8 cellular contexts compared by ENCODE assay signal in the genomic region with DNA sequence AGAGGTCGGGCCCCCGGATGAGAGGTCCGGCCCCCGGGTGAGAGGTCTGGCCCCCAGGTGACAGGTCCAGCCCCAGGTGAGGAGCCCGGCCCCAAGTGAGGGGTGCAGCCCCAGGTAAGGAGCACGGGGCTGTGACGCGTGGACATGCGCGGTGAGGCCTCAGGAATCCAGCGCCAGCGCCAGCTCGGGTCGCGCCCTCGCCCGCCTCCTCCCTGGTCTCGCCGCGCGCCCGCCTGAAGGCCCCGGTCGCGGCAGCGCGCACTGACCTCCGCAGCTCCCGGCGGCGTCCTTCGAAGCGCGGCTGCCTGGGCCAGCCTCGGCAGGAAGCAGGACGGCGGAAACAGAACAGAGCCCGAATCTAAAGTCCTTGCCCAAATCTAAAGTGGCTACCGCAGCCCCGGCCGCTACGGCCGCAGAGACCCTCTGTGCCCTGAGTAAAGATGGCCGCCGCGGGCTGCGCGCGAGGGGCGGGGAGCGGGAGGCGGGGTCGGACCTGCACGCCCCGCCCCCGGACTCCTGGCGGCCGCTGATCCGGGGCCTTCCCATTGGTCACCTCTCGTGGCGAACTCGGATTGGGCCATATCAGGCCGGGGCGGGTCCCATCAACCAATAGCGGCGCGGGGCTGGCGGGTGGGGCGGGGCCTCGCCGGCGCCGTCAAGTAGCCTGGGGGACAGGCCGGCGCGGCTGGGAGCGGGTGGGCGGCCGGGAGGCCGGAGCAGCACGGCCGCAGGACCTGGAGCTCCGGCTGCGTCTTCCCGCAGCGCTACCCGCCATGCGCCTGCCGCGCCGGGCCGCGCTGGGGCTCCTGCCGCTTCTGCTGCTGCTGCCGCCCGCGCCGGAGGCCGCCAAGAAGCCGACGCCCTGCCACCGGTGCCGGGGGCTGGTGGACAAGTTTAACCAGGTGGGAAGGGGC. TPM values are rescaled to one million over a fixed set of nuclear protein-coding genes. Genes with fewer than 3 reads are reported as not detected.
DNase-seq lines count a peak whose midpoint lies in the region; ATAC-seq and TF ChIP-seq lines count a peak whose summit lies in the region.

TSS of gene ALG12 (minus strand) at position 442 of the 914 bp plus-strand sequence. CDS start 4,673 bp downstream, outside the sequence.
A gene with protein sequence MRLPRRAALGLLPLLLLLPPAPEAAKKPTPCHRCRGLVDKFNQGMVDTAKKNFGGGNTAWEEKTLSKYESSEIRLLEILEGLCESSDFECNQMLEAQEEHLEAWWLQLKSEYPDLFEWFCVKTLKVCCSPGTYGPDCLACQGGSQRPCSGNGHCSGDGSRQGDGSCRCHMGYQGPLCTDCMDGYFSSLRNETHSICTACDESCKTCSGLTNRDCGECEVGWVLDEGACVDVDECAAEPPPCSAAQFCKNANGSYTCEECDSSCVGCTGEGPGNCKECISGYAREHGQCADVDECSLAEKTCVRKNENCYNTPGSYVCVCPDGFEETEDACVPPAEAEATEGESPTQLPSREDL (plus strand): TSS at position 638 of the 914 bp plus-strand sequence. CDS start 136 bp downstream, at position 774.

- H3K9me3 Mint-ChIP-seq in CD8-positive, alpha-beta memory T cell, result no peaks in the 10 kb centered on the region

- H3K9me3 ChIP-seq in CD8-positive, alpha-beta memory T cell (ENCODE audit: low read length), result no peaks in the 10 kb centered on the region
- H3K9me3 ChIP-seq in ectodermal cell (ENCODE audit: control insufficient read depth, low read length), result no peaks in the 10 kb centered on the region
- no peaks in the 10 kb centered on the region for H3K9me3 ChIP-seq in lung (ENCODE audit: control insufficient read depth in 2 of 2, insufficient read depth in 1 of 2, low read length in 1 of 2)

- H3K27ac Mint-ChIP-seq in CD8-positive, alpha-beta memory T cell, result peak within 1 kb of the TSS; percentile 68 to 97 (median 94)

- 1% methylated on average over 103 of the region's 103 CpGs for WGBS in ectodermal cell, 2 experiments
- WGBS in lung, 2 donors, result 1% methylated on average over 94 to 103 of the region's 103 CpGs

- H3K27me3 ChIP-seq in CD8-positive, alpha-beta memory T cell (ENCODE audit: insufficient read depth, low read length, poor library complexity, severe bottlenecking), result no peaks in the 10 kb centered on the region
- H3K27me3 ChIP-seq in ectodermal cell (ENCODE audit: control insufficient read depth, insufficient read depth, low read length, poor library complexity, severe bottlenecking) (no peaks in the 10 kb centered on the region), lung (ENCODE audit: control insufficient read depth, insufficient read depth) (no peaks in the 10 kb centered on the region)

- CTCF ChIA-PET in CD8-positive, alpha-beta memory T cell (lab: Charles Lee), result no interaction called here

- H3K4me1 ChIP-seq in CD8-positive, alpha-beta memory T cell (ENCODE audit: insufficient read depth, low read length), result peaks cover 18% of the 10 kb centered on the region
- H3K4me1 ChIP-seq in ectodermal cell (ENCODE audit: control insufficient read depth, insufficient read depth, low read length) (peaks cover 4% of the 10 kb centered on the region), lung (ENCODE audit: control insufficient read depth in 2 of 2, insufficient read depth in 2 of 2, low read length in 2 of 2) (peaks cover 0 to 12% of the 10 kb centered on the region in 2 donors)

- H3K36me3 ChIP-seq in CD8-positive, alpha-beta memory T cell (ENCODE audit: insufficient read depth, low read length), result no peaks in the 10 kb centered on the region
- no peaks in the 10 kb centered on the region for H3K36me3 ChIP-seq in ectodermal cell (ENCODE audit: control insufficient read depth, insufficient read depth, low read length)
- peaks cover 0 to 17% of the 10 kb centered on the region in 2 donors for H3K36me3 ChIP-seq in lung (ENCODE audit: control insufficient read depth in 2 of 2, insufficient read depth in 2 of 2, low read length in 2 of 2)

- H3K4me3 Mint-ChIP-seq in CD8-positive, alpha-beta memory T cell, result peak within 1 kb of the TSS; percentile 85 to 95 (median 94)

- peak; percentile 94 to 98 (median 96) for DNase-seq in CD8-positive, alpha-beta memory T cell
- peak; percentile 96 for DNase-seq in HPDE6-E6E7 (ENCODE audit: extremely low spot score)
- DNase-seq in NK-92 (lab: John Stamatoyannopoulos, UW; ENCODE audit: unreplicated experiment), result peak; percentile 77
- peak; percentile 91 to 96 for DNase-seq in activated CD8-positive, alpha-beta memory T cell treated with anti-CD3 and anti-CD28 coated beads for 1 hour (ENCODE audit: extremely low read depth in 1 of 2, low read depth in 1 of 2)
- DNase-seq in lung (ENCODE audit: low spot score), result peak; percentile 97
- peak; percentile 95 to 97 (median 96) for DNase-seq in stimulated activated CD4-positive, alpha-beta T cell treated with anti-CD3 and anti-CD28 coated beads, TNF-alpha, amount 100 ng/mL, for 24 hours (ENCODE audit: low read depth in 3 of 3)

- H3K27me3 Mint-ChIP-seq in CD8-positive, alpha-beta memory T cell, result no peaks in the 10 kb centered on the region

- TF ChIP-seq CTCF in lung (IDR thresholded peaks at IDR 0.05; ENCODE audit: control extremely low read depth, extremely low read depth), result no peak

- H3K27ac ChIP-seq in CD8-positive, alpha-beta memory T cell (ENCODE audit: low read depth, low read length), result peak within 1 kb of the TSS; percentile 84
- peak within 1 kb of the TSS; percentile 91 for H3K27ac ChIP-seq in ectodermal cell (ENCODE audit: insufficient read depth, low read depth, low read length, poor library complexity, severe bottlenecking)
- H3K27ac ChIP-seq in lung (ENCODE audit: low read depth in 1 of 2, low read length in 1 of 2), result peak within 1 kb of the TSS; percentile 97 to 98

- H3K4me3 ChIP-seq in CD8-positive, alpha-beta memory T cell (ENCODE audit: low read length), result peak within 1 kb of the TSS; percentile 78
- H3K4me3 ChIP-seq in ectodermal cell (ENCODE audit: insufficient read depth, low read depth, low read length), result peak within 1 kb of the TSS; percentile 78
- peak within 1 kb of the TSS; percentile 86 for H3K4me3 ChIP-seq in lung

- H3K36me3 Mint-ChIP-seq in CD8-positive, alpha-beta memory T cell, result peaks cover 0 to 27% (median 2%) of the 10 kb centered on the region in 3 donors

- POLR2A ChIA-PET in CD8-positive, alpha-beta memory T cell (lab: Charles Lee), result interaction anchor here (0.6 to 1.7 kb wide), 3 partner anchors 92 to 129 kb away, joined by 3 to 4 read pairs (median 3); no protein-coding TSS in a partner anchor

- peaks cover 23 to 34% (median 24%) of the 10 kb centered on the region in 3 donors for H3K4me1 Mint-ChIP-seq in CD8-positive, alpha-beta memory T cell

- peak; percentile 92 for ATAC-seq in GM19463 (IDR thresholded peaks at IDR 0.05; ENCODE audit: unreplicated experiment)
- ATAC-seq in lung (ENCODE audit: insufficient read depth, low FRiP score), result peak; percentile 97

RNA-seq across cellular contexts. Expression of gene ALG12, which starts in this region (rescaled TPM):
- 10 to 100 TPM; 21.0 TPM for total RNA-seq in CD8-positive, alpha-beta memory T cell
- polyA plus RNA-seq in CD8-positive, alpha-beta memory T cell, result 21.8 TPM
- 16.3 TPM for polyA plus RNA-seq in ectodermal cell (2013, experiment 1 of 4)
- 18.9 TPM for polyA plus RNA-seq in ectodermal cell (2013, experiment 2 of 4)
- 13.8 TPM for polyA plus RNA-seq in ectodermal cell (2013, experiment 3 of 4)
- 12.6 TPM for polyA plus RNA-seq in ectodermal cell (2013, experiment 4 of 4)
- total RNA-seq in lung, result 10 to 100 TPM; 17.6 to 33.9 TPM
- 10 to 100 TPM; 13.6 to 15.6 TPM for polyA plus RNA-seq in lung

RNA-seq across cellular contexts. Expression of the second gene that starts in this region (rescaled TPM):
- total RNA-seq in CD8-positive, alpha-beta memory T cell, result 10 to 100 TPM; 49.4 to 50.7 TPM
- 53.2 TPM for polyA plus RNA-seq in CD8-positive, alpha-beta memory T cell
- 22.2 TPM for polyA plus RNA-seq in ectodermal cell (2013, experiment 1 of 4)
- polyA plus RNA-seq in ectodermal cell (2013, experiment 2 of 4), result 19.9 TPM
- polyA plus RNA-seq in ectodermal cell (2013, experiment 3 of 4), result 20.3 TPM
- polyA plus RNA-seq in ectodermal cell (2013, experiment 4 of 4), result 22.7 TPM
- total RNA-seq in lung, result 100 to 1,000 TPM in 1 of 2 donors, 10 to 100 TPM in 1; 18.7 to 106 TPM
- 100 to 1,000 TPM in 1 of 2 donors, 10 to 100 TPM in 1; 37.9 to 110 TPM for polyA plus RNA-seq in lung

Comparison
In these comparisons a context has a peak if more than half of its experiments do, and no peak if none do; other contexts are left out.
1. Peak in every context shown above with its lines: DNase-seq, ATAC-seq, H3K4me3 ChIP-seq and H3K27ac ChIP-seq.